In genomic region chr2:68921646-68922045, GRCh38 we compare ENCODE assay signal across 1 cellular context.
TF ChIP-seq lines count a peak whose summit lies in the region.

No MANE protein-coding gene starts in this region.

TF ChIP-seq in GM23338, 12 proteins besides CTCF, POLR2A, EP300 and RAD21:
- TF ChIP-seq, protein P1, sequence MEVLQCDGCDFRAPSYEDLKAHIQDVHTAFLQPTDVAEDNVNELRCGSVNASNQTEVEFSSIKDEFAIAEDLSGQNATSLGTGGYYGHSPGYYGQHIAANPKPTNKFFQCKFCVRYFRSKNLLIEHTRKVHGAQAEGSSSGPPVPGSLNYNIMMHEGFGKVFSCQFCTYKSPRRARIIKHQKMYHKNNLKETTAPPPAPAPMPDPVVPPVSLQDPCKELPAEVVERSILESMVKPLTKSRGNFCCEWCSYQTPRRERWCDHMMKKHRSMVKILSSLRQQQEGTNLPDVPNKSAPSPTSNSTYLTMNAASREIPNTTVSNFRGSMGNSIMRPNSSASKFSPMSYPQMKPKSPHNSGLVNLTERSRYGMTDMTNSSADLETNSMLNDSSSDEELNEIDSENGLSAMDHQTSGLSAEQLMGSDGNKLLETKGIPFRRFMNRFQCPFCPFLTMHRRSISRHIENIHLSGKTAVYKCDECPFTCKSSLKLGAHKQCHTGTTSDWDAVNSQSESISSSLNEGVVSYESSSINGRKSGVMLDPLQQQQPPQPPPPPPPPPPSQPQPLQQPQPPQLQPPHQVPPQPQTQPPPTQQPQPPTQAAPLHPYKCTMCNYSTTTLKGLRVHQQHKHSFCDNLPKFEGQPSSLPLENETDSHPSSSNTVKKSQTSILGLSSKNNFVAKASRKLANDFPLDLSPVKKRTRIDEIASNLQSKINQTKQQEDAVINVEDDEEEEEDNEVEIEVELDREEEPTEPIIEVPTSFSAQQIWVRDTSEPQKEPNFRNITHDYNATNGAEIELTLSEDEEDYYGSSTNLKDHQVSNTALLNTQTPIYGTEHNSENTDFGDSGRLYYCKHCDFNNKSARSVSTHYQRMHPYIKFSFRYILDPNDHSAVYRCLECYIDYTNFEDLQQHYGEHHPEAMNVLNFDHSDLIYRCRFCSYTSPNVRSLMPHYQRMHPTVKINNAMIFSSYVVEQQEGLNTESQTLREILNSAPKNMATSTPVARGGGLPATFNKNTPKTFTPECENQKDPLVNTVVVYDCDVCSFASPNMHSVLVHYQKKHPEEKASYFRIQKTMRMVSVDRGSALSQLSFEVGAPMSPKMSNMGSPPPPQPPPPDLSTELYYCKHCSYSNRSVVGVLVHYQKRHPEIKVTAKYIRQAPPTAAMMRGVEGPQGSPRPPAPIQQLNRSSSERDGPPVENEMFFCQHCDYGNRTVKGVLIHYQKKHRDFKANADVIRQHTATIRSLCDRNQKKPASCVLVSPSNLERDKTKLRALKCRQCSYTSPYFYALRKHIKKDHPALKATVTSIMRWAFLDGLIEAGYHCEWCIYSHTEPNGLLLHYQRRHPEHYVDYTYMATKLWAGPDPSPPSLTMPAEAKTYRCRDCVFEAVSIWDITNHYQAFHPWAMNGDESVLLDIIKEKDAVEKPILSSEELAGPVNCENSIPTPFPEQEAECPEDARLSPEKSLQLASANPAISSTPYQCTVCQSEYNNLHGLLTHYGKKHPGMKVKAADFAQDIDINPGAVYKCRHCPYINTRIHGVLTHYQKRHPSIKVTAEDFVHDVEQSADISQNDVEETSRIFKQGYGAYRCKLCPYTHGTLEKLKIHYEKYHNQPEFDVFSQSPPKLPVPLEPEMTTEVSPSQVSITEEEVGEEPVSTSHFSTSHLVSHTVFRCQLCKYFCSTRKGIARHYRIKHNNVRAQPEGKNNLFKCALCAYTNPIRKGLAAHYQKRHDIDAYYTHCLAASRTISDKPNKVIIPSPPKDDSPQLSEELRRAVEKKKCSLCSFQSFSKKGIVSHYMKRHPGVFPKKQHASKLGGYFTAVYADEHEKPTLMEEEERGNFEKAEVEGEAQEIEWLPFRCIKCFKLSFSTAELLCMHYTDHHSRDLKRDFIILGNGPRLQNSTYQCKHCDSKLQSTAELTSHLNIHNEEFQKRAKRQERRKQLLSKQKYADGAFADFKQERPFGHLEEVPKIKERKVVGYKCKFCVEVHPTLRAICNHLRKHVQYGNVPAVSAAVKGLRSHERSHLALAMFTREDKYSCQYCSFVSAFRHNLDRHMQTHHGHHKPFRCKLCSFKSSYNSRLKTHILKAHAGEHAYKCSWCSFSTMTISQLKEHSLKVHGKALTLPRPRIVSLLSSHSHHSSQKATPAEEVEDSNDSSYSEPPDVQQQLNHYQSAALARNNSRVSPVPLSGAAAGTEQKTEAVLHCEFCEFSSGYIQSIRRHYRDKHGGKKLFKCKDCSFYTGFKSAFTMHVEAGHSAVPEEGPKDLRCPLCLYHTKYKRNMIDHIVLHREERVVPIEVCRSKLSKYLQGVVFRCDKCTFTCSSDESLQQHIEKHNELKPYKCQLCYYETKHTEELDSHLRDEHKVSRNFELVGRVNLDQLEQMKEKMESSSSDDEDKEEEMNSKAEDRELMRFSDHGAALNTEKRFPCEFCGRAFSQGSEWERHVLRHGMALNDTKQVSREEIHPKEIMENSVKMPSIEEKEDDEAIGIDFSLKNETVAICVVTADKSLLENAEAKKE (CRISPR knock-in tag; IDR thresholded peaks at IDR 0.05): no peak
- TF ChIP-seq EZH2 (IDR thresholded peaks at IDR 0.05; ENCODE audit: low read depth, unreplicated experiment) (no peak), ETS1 (IDR thresholded peaks at IDR 0.05) (no peak), POLR2AphosphoS5 (IDR thresholded peaks at IDR 0.05; ENCODE audit: low read depth) (no peak), CREB1 (CRISPR knock-in tag; IDR thresholded peaks at IDR 0.05; ENCODE audit: low read depth) (no peak), NANOG (IDR thresholded peaks at IDR 0.05; ENCODE audit: borderline replicate concordance) (no peak), JUNB (IDR thresholded peaks at IDR 0.05; ENCODE audit: unreplicated experiment) (no peak), REST (IDR thresholded peaks at IDR 0.05; ENCODE audit: unreplicated experiment) (no peak), ZNF331 (CRISPR knock-in tag; IDR thresholded peaks at IDR 0.05; ENCODE audit: low read depth) (no peak), STAT1 (IDR thresholded peaks at IDR 0.05; ENCODE audit: unreplicated experiment) (no peak), EZH2phosphoT487 (IDR thresholded peaks at IDR 0.05; ENCODE audit: unreplicated experiment) (no peak), ZNF114 (CRISPR knock-in tag; IDR thresholded peaks at IDR 0.05) (no peak)
